In the genomic region with DNA sequence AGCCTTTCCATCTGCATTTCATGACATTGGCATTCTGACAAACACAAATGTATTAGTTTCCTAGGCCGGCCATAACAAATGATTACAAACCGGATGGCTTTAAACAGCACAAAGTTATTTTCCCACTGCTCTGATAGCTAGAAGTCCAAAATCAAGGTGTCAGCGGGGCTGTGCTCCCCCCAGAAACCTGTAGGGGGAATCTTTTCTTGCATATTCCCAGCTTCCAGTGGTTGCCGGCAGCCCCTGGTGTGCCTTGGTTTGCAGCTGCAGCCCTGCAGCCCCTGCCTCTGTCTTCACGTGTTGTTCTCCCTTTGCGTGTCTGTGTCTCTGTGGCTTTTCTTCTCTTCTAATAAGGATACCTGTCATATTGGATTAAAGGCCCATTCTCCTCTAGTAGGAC, we compare ENCODE assay signal across 11 cellular contexts.
DNase-seq lines count a peak whose midpoint lies in the region; ATAC-seq, FAIRE-seq and TF ChIP-seq lines count a peak whose summit lies in the region.
"Had no signal": no experiment of that assay in that cellular context is flagged by ENCODE, and none has a peak within 500 bp of the region (broad histone marks: within the 10 kb centered on the region; RNA-seq: fewer than 3 reads in every experiment).

No MANE protein-coding gene starts in this region.

- peak; percentile 83 for TF ChIP-seq RAD21 in HepG2 (CRISPR knock-in tag; IDR thresholded peaks at IDR 0.05)

- H3K36me3 ChIP-seq in HepG2 (replicated peaks in 1 of 2; ENCODE audit: control insufficient read depth in 1 of 2, insufficient read depth in 2 of 2, low read length in 2 of 2) (no peaks in the 10 kb centered on the region), ascending aorta (no peaks in the 10 kb centered on the region)
- H3K36me3 ChIP-seq: MG63 had no signal

- ATAC-seq in HepG2 (peak; percentile 89), HG03432 (IDR thresholded peaks at IDR 0.05; ENCODE audit: unreplicated experiment) (no peak)
- ATAC-seq: stimulated activated naive B cell treated with anti-CD40 and anti-IgM and Interleukin-4, amounts not matched to agents 10 μg/mL and 1 μg/mL and 100 μg/mL, for 72 hours had no signal

- H3K36me3 Mint-ChIP-seq in Calu3 (ENCODE audit: insufficient read depth, unreplicated experiment): no peaks in the 10 kb centered on the region
- H3K36me3 Mint-ChIP-seq in activated T-helper 2 cell treated with anti-CD3 and anti-CD28 coated beads, Interferon-gamma antibody, Interleukin-2, Interleukin-4, amounts not matched to agents 10 μg/mL and 5 μg/mL and 100 μg/mL, durations not matched to agents 14 hours and 24 hours and 36 hours (ENCODE audit: low read depth): no peaks in the 10 kb centered on the region

- H3K27ac ChIP-seq in HepG2 (ENCODE audit: extremely low read length, insufficient read depth, low read length): no peak overlapping the region
- H3K27ac ChIP-seq in ascending aorta: no peak overlapping the region

- TF ChIP-seq POLR2A in HepG2 (IDR thresholded peaks at IDR 0.05; ENCODE audit: insufficient read depth in 1 of 2, low read depth in 2 of 2, low read length in 2 of 2): no peak

- no peak overlapping the region for H3K27ac Mint-ChIP-seq in Calu3 (ENCODE audit: unreplicated experiment)
- no peak overlapping the region for H3K27ac Mint-ChIP-seq in activated T-helper 2 cell treated with anti-CD3 and anti-CD28 coated beads, Interferon-gamma antibody, Interleukin-2, Interleukin-4, amounts not matched to agents 10 μg/mL and 5 μg/mL and 100 μg/mL, durations not matched to agents 14 hours and 24 hours and 36 hours
- H3K27ac Mint-ChIP-seq: stimulated activated naive B cell treated with anti-CD40 and anti-IgM and Interleukin-4, amounts not matched to agents 10 μg/mL and 1 μg/mL and 100 μg/mL, for 72 hours had no signal

- H3K4me1 Mint-ChIP-seq in Calu3 (ENCODE audit: low read depth, unreplicated experiment): peaks cover 3% of the 10 kb centered on the region
- peaks cover 49% of the 10 kb centered on the region for H3K4me1 Mint-ChIP-seq in activated T-helper 2 cell treated with anti-CD3 and anti-CD28 coated beads, Interferon-gamma antibody, Interleukin-2, Interleukin-4, amounts not matched to agents 10 μg/mL and 5 μg/mL and 100 μg/mL, durations not matched to agents 14 hours and 24 hours and 36 hours (ENCODE audit: low read depth)

- no peaks in the 10 kb centered on the region for H3K9me3 Mint-ChIP-seq in Calu3 (ENCODE audit: low read depth, unreplicated experiment)
- H3K9me3 Mint-ChIP-seq in activated T-helper 2 cell treated with anti-CD3 and anti-CD28 coated beads, Interferon-gamma antibody, Interleukin-2, Interleukin-4, amounts not matched to agents 10 μg/mL and 5 μg/mL and 100 μg/mL, durations not matched to agents 14 hours and 24 hours and 36 hours: no peaks in the 10 kb centered on the region
- H3K9me3 Mint-ChIP-seq: stimulated activated naive B cell treated with anti-CD40 and anti-IgM and Interleukin-4, amounts not matched to agents 10 μg/mL and 1 μg/mL and 100 μg/mL, for 72 hours had no signal

- 0% methylated on average over 5 of the region's 6 CpGs for WGBS in HepG2 (ENCODE audit: low lambda C conversion rate)

- H3K79me2 ChIP-seq in HepG2 (ENCODE audit: insufficient read depth, low read length): no peaks in the 10 kb centered on the region

- CTCF ChIA-PET in Calu3 (lab: Charles Lee) (interaction anchor here (1.0 to 1.1 kb wide), 2 partner anchors 17 to 84 kb away, joined by 3 to 5 read pairs; no protein-coding TSS in a partner anchor), HepG2 (lab: Yijun Ruan, JAX; ENCODE audit: low intra/inter-chr PET ratio, low total read pairs) (interaction anchor here (1.6 kb wide), 1 partner anchor 84 kb away, joined by 14 read pairs; no protein-coding TSS in a partner anchor)

- POLR2A ChIA-PET in HepG2 (lab: Yijun Ruan, JAX): interaction anchor here (0.6 to 0.9 kb wide), 2 partner anchors 41 to 79 kb away, joined by 3 read pairs; a partner anchor contains a TSS

- no peak overlapping the region for H2AFZ ChIP-seq in HepG2 (ENCODE audit: low read length)

- H3K4me1 ChIP-seq in HepG2 (ENCODE audit: insufficient read depth, low read length) (peaks cover 17% of the 10 kb centered on the region), ascending aorta (no peaks in the 10 kb centered on the region)

- intact Hi-C loops in Calu3 (cut with micrococcal nuclease; ENCODE audit: unreplicated experiment) (no loop called here), HepG2 (cut with micrococcal nuclease; ENCODE audit: unreplicated experiment) (loop anchor here (1.0 kb wide), 1 partner anchor 84 kb away; no protein-coding TSS in a partner anchor), ascending aorta (cut with DNase I) (no loop called here)
- intact Hi-C loops in activated T-helper 2 cell treated with anti-CD3 and anti-CD28 coated beads, Interferon-gamma antibody, Interleukin-2, Interleukin-4, amounts not matched to agents 10 μg/mL and 5 μg/mL and 100 μg/mL, durations not matched to agents 14 hours and 24 hours and 36 hours (cut with micrococcal nuclease): loop anchor here (5.0 kb wide), 1 partner anchor 168 kb away; a partner anchor contains a TSS

- no peak overlapping the region for H3K9ac ChIP-seq in HepG2 (ENCODE audit: insufficient read depth, low read depth, low read length)

- H3K27me3 ChIP-seq in HepG2 (ENCODE audit: control insufficient read depth in 1 of 2, insufficient read depth in 2 of 2, low read length in 2 of 2) (no peaks in the 10 kb centered on the region), ascending aorta (no peaks in the 10 kb centered on the region)
- H3K27me3 ChIP-seq: MG63 had no signal

- no peaks in the 10 kb centered on the region for H3K9me3 ChIP-seq in HepG2 (ENCODE audit: low read length)
- H3K9me3 ChIP-seq in ascending aorta: no peaks in the 10 kb centered on the region
- H3K9me3 ChIP-seq: MG63 had no signal

- in situ Hi-C loops in HepG2 (cut with HindIII; ENCODE audit: extremely low pct_ligation_motif_present, low pct_unique_long_range_greater_than_20kb): loop anchor here (5.0 kb wide), 1 partner anchor 78 kb away; a partner anchor contains a TSS

- no peak for TF ChIP-seq CTCF in Calu3 (IDR thresholded peaks at IDR 0.05; ENCODE audit: unreplicated experiment)
- TF ChIP-seq CTCF in HepG2 (CRISPR knock-in tag; IDR thresholded peaks at IDR 0.05): peak; percentile 70
- TF ChIP-seq CTCF in ascending aorta (IDR thresholded peaks at IDR 0.05): no peak

- DNase-seq in Calu3 (peak; percentile 68), HK-2 (ENCODE audit: unreplicated experiment) (peak; percentile 7), amniotic epithelial cell (ENCODE audit: low read depth) (peak; percentile 32), HepG2 (ENCODE audit: low spot score) (peak; percentile 65), ascending aorta (ENCODE audit: low spot score in 2 of 2) (no peak), SKM-1 (lab: John Stamatoyannopoulos, UW; ENCODE audit: unreplicated experiment) (no peak)
- no peak for DNase-seq in activated T-helper 2 cell treated with anti-CD3 and anti-CD28 coated beads, Interferon-gamma antibody, Interleukin-2, Interleukin-4, amounts not matched to agents 10 μg/mL and 5 μg/mL and 100 μg/mL, durations not matched to agents 14 hours and 24 hours and 36 hours (ENCODE audit: low spot score)
- DNase-seq: amygdala; MG63; stimulated activated naive B cell treated with anti-CD40 and anti-IgM and Interleukin-4, amounts not matched to agents 10 μg/mL and 1 μg/mL and 100 μg/mL, for 72 hours had no signal

- no peaks in the 10 kb centered on the region for H3K27me3 Mint-ChIP-seq in Calu3 (ENCODE audit: unreplicated experiment)
- H3K27me3 Mint-ChIP-seq in activated T-helper 2 cell treated with anti-CD3 and anti-CD28 coated beads, Interferon-gamma antibody, Interleukin-2, Interleukin-4, amounts not matched to agents 10 μg/mL and 5 μg/mL and 100 μg/mL, durations not matched to agents 14 hours and 24 hours and 36 hours (ENCODE audit: low read depth): no peaks in the 10 kb centered on the region
- H3K27me3 Mint-ChIP-seq: stimulated activated naive B cell treated with anti-CD40 and anti-IgM and Interleukin-4, amounts not matched to agents 10 μg/mL and 1 μg/mL and 100 μg/mL, for 72 hours had no signal

- H3K4me3 ChIP-seq in HepG2 (replicated peaks in 1 of 3; ENCODE audit: insufficient read depth in 1 of 3, low read depth in 2 of 3, low read length in 3 of 3) (no peak overlapping the region), ascending aorta (no peak overlapping the region)
- H3K4me3 ChIP-seq: MG63 had no signal

- H3K4me3 Mint-ChIP-seq in Calu3 (ENCODE audit: low read depth, unreplicated experiment): no peak overlapping the region
- H3K4me3 Mint-ChIP-seq in activated T-helper 2 cell treated with anti-CD3 and anti-CD28 coated beads, Interferon-gamma antibody, Interleukin-2, Interleukin-4, amounts not matched to agents 10 μg/mL and 5 μg/mL and 100 μg/mL, durations not matched to agents 14 hours and 24 hours and 36 hours (ENCODE audit: low read depth): no peak overlapping the region
- H3K4me3 Mint-ChIP-seq: stimulated activated naive B cell treated with anti-CD40 and anti-IgM and Interleukin-4, amounts not matched to agents 10 μg/mL and 1 μg/mL and 100 μg/mL, for 72 hours had no signal

- peak; percentile 57 for FAIRE-seq in HepG2 (lab: Jason Lieb, UNC)

- 0 out of 2 replicates have a peak overlapping the region, but pooled peaks have one; percentile 16 for H3K4me2 ChIP-seq in HepG2 (ENCODE audit: low read depth, low read length)

- BruUV-seq in Calu3 (replicated peaks; lab: Mats Ljungman, UMichigan) (no TSS peak), HepG2 (replicated peaks; lab: Mats Ljungman, UMichigan) (no TSS peak)

- TF ChIP-seq EP300 in HepG2 (IDR thresholded peaks at IDR 0.05; ENCODE audit: low read depth in 2 of 2, low read length in 2 of 2): no peak
- no peak for TF ChIP-seq EP300 in HepG2 (CRISPR knock-in tag; IDR thresholded peaks at IDR 0.05; ENCODE audit: borderline replicate concordance)

- H4K20me1 ChIP-seq in HepG2 (ENCODE audit: insufficient read depth, low read length): no peaks in the 10 kb centered on the region

TF ChIP-seq in HepG2, 621 proteins besides CTCF, POLR2A, EP300 and RAD21 (continues in another document):
- TF ChIP-seq SETDB1 (CRISPR knock-in tag; IDR thresholded peaks at IDR 0.05; ENCODE audit: borderline replicate concordance) (no peak), KLF11 (CRISPR knock-in tag; IDR thresholded peaks at IDR 0.05) (no peak), TOE1 (CRISPR knock-in tag; IDR thresholded peaks at IDR 0.05) (no peak)
- TF ChIP-seq, protein P1, sequence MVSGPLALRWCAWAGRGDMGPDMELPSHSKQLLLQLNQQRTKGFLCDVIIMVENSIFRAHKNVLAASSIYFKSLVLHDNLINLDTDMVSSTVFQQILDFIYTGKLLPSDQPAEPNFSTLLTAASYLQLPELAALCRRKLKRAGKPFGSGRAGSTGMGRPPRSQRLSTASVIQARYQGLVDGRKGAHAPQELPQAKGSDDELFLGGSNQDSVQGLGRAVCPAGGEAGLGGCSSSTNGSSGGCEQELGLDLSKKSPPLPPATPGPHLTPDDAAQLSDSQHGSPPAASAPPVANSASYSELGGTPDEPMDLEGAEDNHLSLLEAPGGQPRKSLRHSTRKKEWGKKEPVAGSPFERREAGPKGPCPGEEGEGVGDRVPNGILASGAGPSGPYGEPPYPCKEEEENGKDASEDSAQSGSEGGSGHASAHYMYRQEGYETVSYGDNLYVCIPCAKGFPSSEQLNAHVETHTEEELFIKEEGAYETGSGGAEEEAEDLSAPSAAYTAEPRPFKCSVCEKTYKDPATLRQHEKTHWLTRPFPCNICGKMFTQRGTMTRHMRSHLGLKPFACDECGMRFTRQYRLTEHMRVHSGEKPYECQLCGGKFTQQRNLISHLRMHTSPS (CRISPR knock-in tag; IDR thresholded peaks at IDR 0.05; ENCODE audit: low read depth): no peak

Comparison
In these comparisons a context has a peak if more than half of its experiments do, and no peak if none do; other contexts are left out.
1. DNase-seq: peak in Calu3 (single experiment), HK-2 (single experiment), amniotic epithelial cell (single experiment) and HepG2 (single experiment); none in ascending aorta (0 of 2), activated T-helper 2 cell treated with anti-CD3 and anti-CD28 coated beads, Interferon-gamma antibody, Interleukin-2, Interleukin-4, amounts not matched to agents 10 μg/mL and 5 μg/mL and 100 μg/mL, durations not matched to agents 14 hours and 24 hours and 36 hours (single experiment) and SKM-1 (single experiment).
2. intact Hi-C loops: an anchor here in HepG2 (1.0 kb wide) and activated T-helper 2 cell treated with anti-CD3 and anti-CD28 coated beads, Interferon-gamma antibody, Interleukin-2, Interleukin-4, amounts not matched to agents 10 μg/mL and 5 μg/mL and 100 μg/mL, durations not matched to agents 14 hours and 24 hours and 36 hours (5.0 kb wide); none called in Calu3 and ascending aorta.